1 cellular context compared by ENCODE assay signal in genomic region chr1:23274134-23274505, GRCh38.
TF ChIP-seq lines count a peak whose summit lies in the region.

No MANE protein-coding gene starts in this region.

TF ChIP-seq in HCT116, 20 proteins besides CTCF, POLR2A, EP300 and RAD21 (continued from another document):
- TF ChIP-seq REST (IDR thresholded peaks at IDR 0.05; ENCODE audit: low read depth), result no peak
- TF ChIP-seq EZH2 (IDR thresholded peaks at IDR 0.05), result no peak
- no peak for TF ChIP-seq ELF1 (IDR thresholded peaks at IDR 0.05; ENCODE audit: borderline replicate concordance, low read depth)
- TF ChIP-seq SRF (IDR thresholded peaks at IDR 0.05; ENCODE audit: low read depth), result no peak
- TF ChIP-seq, protein P1, sequence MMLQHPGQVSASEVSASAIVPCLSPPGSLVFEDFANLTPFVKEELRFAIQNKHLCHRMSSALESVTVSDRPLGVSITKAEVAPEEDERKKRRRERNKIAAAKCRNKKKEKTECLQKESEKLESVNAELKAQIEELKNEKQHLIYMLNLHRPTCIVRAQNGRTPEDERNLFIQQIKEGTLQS (IDR thresholded peaks at IDR 0.05), result no peak
- TF ChIP-seq CEBPB (IDR thresholded peaks at IDR 0.05; ENCODE audit: low read depth), result no peak
- TF ChIP-seq ZBTB33 (IDR thresholded peaks at IDR 0.05; ENCODE audit: extremely low read depth, insufficient replicate concordance, low read length), result no peak
- TF ChIP-seq TCF7L2 (IDR thresholded peaks at IDR 0.05; ENCODE audit: borderline replicate concordance, extremely low read depth, insufficient read depth, insufficient read length), result no peak
- no peak for TF ChIP-seq EGR1 (IDR thresholded peaks at IDR 0.05; ENCODE audit: low read depth)
- TF ChIP-seq YY1 (IDR thresholded peaks at IDR 0.05; ENCODE audit: extremely low read depth, insufficient replicate concordance, low read depth, low read length), result no peak
- TF ChIP-seq ZFX (IDR thresholded peaks at IDR 0.05), result no peak
- TF ChIP-seq, protein P2, sequence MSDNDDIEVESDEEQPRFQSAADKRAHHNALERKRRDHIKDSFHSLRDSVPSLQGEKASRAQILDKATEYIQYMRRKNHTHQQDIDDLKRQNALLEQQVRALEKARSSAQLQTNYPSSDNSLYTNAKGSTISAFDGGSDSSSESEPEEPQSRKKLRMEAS (IDR thresholded peaks at IDR 0.05), result no peak
- TF ChIP-seq SIN3A (IDR thresholded peaks at IDR 0.05; ENCODE audit: low read depth), result no peak
- no peak for TF ChIP-seq FOSL1 (IDR thresholded peaks at IDR 0.05; ENCODE audit: low read depth)
- TF ChIP-seq CBX3 (IDR thresholded peaks at IDR 0.05; ENCODE audit: low read depth), result no peak
- TF ChIP-seq EZH2phosphoT487 (IDR thresholded peaks at IDR 0.05; ENCODE audit: borderline replicate concordance), result no peak
TF ChIP-seq in HCT116: peak in this region for 0.
